15 cellular contexts compared by ENCODE assay signal in genomic region chr9:25427898-25428297, GRCh38.
DNase-seq lines count a peak whose midpoint lies in the region; ATAC-seq and TF ChIP-seq lines count a peak whose summit lies in the region.
"Had no signal": no experiment of that assay in that cellular context is flagged by ENCODE, and none has a peak within 500 bp of the region (broad histone marks: within the 10 kb centered on the region; RNA-seq: fewer than 3 reads in every experiment).

No MANE protein-coding gene starts in this region.

- intact Hi-C loops in posterior vena cava (cut with DNase I): no loop called here

- TF ChIP-seq CTCF in osteoblast (IDR thresholded peaks at IDR 0.05; ENCODE audit: extremely low read depth, low read depth, low read length): no peak

- H2AFZ ChIP-seq in osteoblast (ENCODE audit: low read length): no peak overlapping the region

- H3K27ac ChIP-seq in SJCRH30 (no peak overlapping the region), osteoblast (ENCODE audit: low read depth, low read length) (no peak overlapping the region)
- H3K27ac ChIP-seq: HL-60 had no signal

- H3K4me1 ChIP-seq in SJCRH30: no peaks in the 10 kb centered on the region
- H3K4me1 ChIP-seq in osteoblast (ENCODE audit: insufficient read depth, low read length): no peaks in the 10 kb centered on the region
- H3K4me1 ChIP-seq: BE2C, Caco-2 had no signal

- H3K36me3 ChIP-seq in SJCRH30 (no peaks in the 10 kb centered on the region), osteoblast (ENCODE audit: insufficient read depth, low read length) (no peaks in the 10 kb centered on the region)
- H3K36me3 ChIP-seq: BE2C, HAP-1 had no signal

- no peaks in the 10 kb centered on the region for H3K27me3 ChIP-seq in SJCRH30
- no peaks in the 10 kb centered on the region for H3K27me3 ChIP-seq in osteoblast (ENCODE audit: insufficient read depth, low read length)
- H3K27me3 ChIP-seq: BE2C had no signal

- ATAC-seq in GM19463 (IDR thresholded peaks at IDR 0.05; ENCODE audit: unreplicated experiment): no peak
- ATAC-seq in GM19397 (IDR thresholded peaks at IDR 0.05; ENCODE audit: unreplicated experiment): no peak

- no peaks in the 10 kb centered on the region for H4K20me1 ChIP-seq in osteoblast (ENCODE audit: insufficient read depth, low read length)

- no peaks in the 10 kb centered on the region for H3K79me2 ChIP-seq in osteoblast (ENCODE audit: insufficient read depth, low read length)

- H3K4me3 ChIP-seq in SJCRH30 (no peak overlapping the region), osteoblast (ENCODE audit: insufficient read depth, low read length) (no peak overlapping the region)
- H3K4me3 ChIP-seq: HAP-1 had no signal

- DNase-seq in NCI-H69 (lab: John Stamatoyannopoulos, UW) (peak; percentile 76), SJCRH30 (peak; percentile 13 to 19), posterior vena cava (ENCODE audit: low spot score) (peak; percentile 55), osteoblast (ENCODE audit: insufficient read length, low spot score, missing footprints) (no peak)
- DNase-seq: ACHN; BE2C; C1 segment of cervical spinal cord; Caco-2; CD4-positive, CD25-positive, alpha-beta regulatory T cell; CD8-positive, alpha-beta memory T cell; GOT3 had no signal

- H3K4me2 ChIP-seq in osteoblast (ENCODE audit: insufficient read depth, low read length): no peak overlapping the region

- H3K9me3 ChIP-seq in SJCRH30 (replicated peaks): no peaks in the 10 kb centered on the region
- H3K9me3 ChIP-seq in osteoblast (ENCODE audit: low read depth, low read length): no peaks in the 10 kb centered on the region
- H3K9me3 ChIP-seq: BE2C, Caco-2, HAP-1 had no signal
